ENCODE assay signal across 1 cellular context in genomic region chr12:111687255-111687654, GRCh38.
TF ChIP-seq lines count a peak whose summit lies in the region.

No MANE protein-coding gene starts in this region.

TF ChIP-seq in H1, 55 proteins besides CTCF, POLR2A, EP300 and RAD21:
- TF ChIP-seq SUZ12 (IDR thresholded peaks at IDR 0.05; ENCODE audit: low read length) (no peak), NANOG (IDR thresholded peaks at IDR 0.05; ENCODE audit: insufficient read depth, low read depth, low read length, poor library complexity, severe bottlenecking) (no peak), ATF2 (IDR thresholded peaks at IDR 0.05; ENCODE audit: low read length) (no peak), POLR2AphosphoS5 (IDR thresholded peaks at IDR 0.05; ENCODE audit: low read depth, low read length) (no peak), GABPA (IDR thresholded peaks at IDR 0.05; ENCODE audit: borderline replicate concordance, insufficient read depth, low read length) (no peak), ZNF274 (IDR thresholded peaks at IDR 0.05; ENCODE audit: borderline replicate concordance, extremely low read depth, low read length) (no peak), E2F6 (IDR thresholded peaks at IDR 0.05) (no peak), CTBP2 (IDR thresholded peaks at IDR 0.05; ENCODE audit: borderline replicate concordance, insufficient read depth, insufficient read length, low read length) (no peak)
TF ChIP-seq in H1: peak in this region for 0.
